25 cellular contexts compared by ENCODE assay signal in the genomic region with DNA sequence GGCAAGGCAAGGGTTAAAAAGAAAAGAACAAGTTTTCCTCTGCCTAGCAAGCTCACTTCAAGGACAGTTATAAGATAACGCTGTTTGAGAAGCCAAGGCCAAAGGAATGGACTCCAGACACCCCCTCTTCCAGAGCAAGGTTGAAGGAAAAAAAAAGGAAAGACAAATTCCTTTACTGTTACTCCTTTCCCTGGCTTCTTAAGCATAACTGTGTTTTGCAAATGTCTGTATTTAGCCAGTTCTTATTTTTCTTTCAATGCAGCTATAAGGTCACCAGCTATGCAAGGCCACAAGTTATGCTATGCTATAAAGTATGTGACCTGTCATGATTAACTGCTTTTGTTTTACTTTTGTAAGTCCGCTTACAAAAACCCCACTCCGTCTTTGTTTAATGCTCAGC.
"Had no signal": no experiment of that assay in that cellular context is flagged by ENCODE, and none has a peak within 500 bp of the region (broad histone marks: within the 10 kb centered on the region; RNA-seq: fewer than 3 reads in every experiment).

No MANE protein-coding gene starts in this region.

- DNase-seq: activated CD4-positive, alpha-beta T cell treated with anti-CD3 and anti-CD28 coated beads, Interleukin-2, amount 10 ng/mL, durations not matched to agents 7 days and 5 days; activated CD4-positive, CD25-positive, alpha-beta regulatory T cell treated with anti-CD3 and anti-CD28 coated beads, Interleukin-2, amount 50 U/mL, for 72 hours; activated CD8-positive, alpha-beta T cell treated with anti-CD3 and anti-CD28 coated beads for 36 hours; activated gamma-delta T cell; activated naive CD4-positive, alpha-beta T cell treated with anti-CD3 and anti-CD28 coated beads, Interleukin-2, amount 50 U/mL, for 16 hours; activated naive CD8-positive, alpha-beta T cell treated with anti-CD3 and anti-CD28 coated beads, Interleukin-2, amount 50 U/mL, for 24 hours; effector memory CD4-positive, alpha-beta T cell; head of caudate nucleus; kidney; lower lobe of right lung; naive thymus-derived CD4-positive, alpha-beta T cell; retina; stimulated activated CD4-positive, alpha-beta T cell treated with anti-CD3 and anti-CD28 coated beads, Interleukin-4, amount 100 ng/mL, for 1 hour; stimulated activated naive CD4-positive, alpha-beta T cell; T-helper 1 cell; testis; trophoblast cell; WERI-Rb-1 had no signal

- H3K27me3 Mint-ChIP-seq: activated CD4-positive, alpha-beta T cell treated with anti-CD3 and anti-CD28 coated beads, Interleukin-2, amount 10 ng/mL, durations not matched to agents 7 days and 5 days; activated CD8-positive, alpha-beta T cell treated with anti-CD3 and anti-CD28 coated beads for 36 hours; activated naive CD8-positive, alpha-beta T cell treated with anti-CD3 and anti-CD28 coated beads, Interleukin-2, amount 50 U/mL, for 24 hours; naive thymus-derived CD4-positive, alpha-beta T cell; progenitor cell of endocrine pancreas had no signal

- H3K4me3 ChIP-seq: ascending aorta, gastroesophageal sphincter, lower lobe of right lung, neural progenitor cell, testis had no signal

- H3K9me3 ChIP-seq: ascending aorta, lower lobe of right lung, testis had no signal

- FAIRE-seq: kidney, TTC549 had no signal

- H3K27ac Mint-ChIP-seq: activated CD8-positive, alpha-beta T cell treated with anti-CD3 and anti-CD28 coated beads for 36 hours; activated naive CD8-positive, alpha-beta T cell treated with anti-CD3 and anti-CD28 coated beads, Interleukin-2, amount 50 U/mL, for 24 hours; activated T-helper 1 cell treated with anti-CD3 and anti-CD28 coated beads, Interleukin-12 subunit alpha, Interleukin-12 subunit beta, Interleukin-2, Interleukin-4 antibody, amounts not matched to agents 30 ng/mL and 10 ng/mL and 1 ng/mL, durations not matched to agents 14 hours and 24 hours and 36 hours; neural progenitor cell; progenitor cell of endocrine pancreas had no signal

- H3K4me3 Mint-ChIP-seq: activated CD4-positive, alpha-beta T cell treated with anti-CD3 and anti-CD28 coated beads, Interleukin-2, amount 10 ng/mL, durations not matched to agents 7 days and 5 days; activated CD8-positive, alpha-beta T cell treated with anti-CD3 and anti-CD28 coated beads for 36 hours; activated naive CD8-positive, alpha-beta T cell treated with anti-CD3 and anti-CD28 coated beads, Interleukin-2, amount 50 U/mL, for 24 hours; activated T-helper 1 cell treated with anti-CD3 and anti-CD28 coated beads, Interleukin-12 subunit alpha, Interleukin-12 subunit beta, Interleukin-2, Interleukin-4 antibody, amounts not matched to agents 30 ng/mL and 10 ng/mL and 1 ng/mL, durations not matched to agents 14 hours and 24 hours and 36 hours; naive thymus-derived CD4-positive, alpha-beta T cell; neural progenitor cell had no signal

- H2AFZ ChIP-seq: neural progenitor cell had no signal

- H3K4me1 ChIP-seq: ascending aorta, lower lobe of right lung, neural progenitor cell had no signal

- H3K9ac ChIP-seq: neural progenitor cell had no signal

- H3K9me3 Mint-ChIP-seq: activated CD8-positive, alpha-beta T cell treated with anti-CD3 and anti-CD28 coated beads for 36 hours; neural progenitor cell had no signal

- ATAC-seq: activated CD8-positive, alpha-beta T cell treated with anti-CD3 and anti-CD28 coated beads for 36 hours; activated naive CD8-positive, alpha-beta T cell treated with anti-CD3 and anti-CD28 coated beads, Interleukin-2, amount 50 U/mL, for 24 hours; gastroesophageal sphincter; left lobe of liver; lower lobe of right lung; naive thymus-derived CD4-positive, alpha-beta T cell had no signal

- H3K27me3 ChIP-seq: ascending aorta, gastroesophageal sphincter, neural progenitor cell, testis had no signal

- H3K27ac ChIP-seq: ascending aorta, gastroesophageal sphincter, lower lobe of right lung, neural progenitor cell, WERI-Rb-1 had no signal

- H3K4me2 ChIP-seq: neural progenitor cell had no signal

- H3K4me1 Mint-ChIP-seq: neural progenitor cell had no signal
